ENCODE assay signal across 1 cellular context in the genomic region with DNA sequence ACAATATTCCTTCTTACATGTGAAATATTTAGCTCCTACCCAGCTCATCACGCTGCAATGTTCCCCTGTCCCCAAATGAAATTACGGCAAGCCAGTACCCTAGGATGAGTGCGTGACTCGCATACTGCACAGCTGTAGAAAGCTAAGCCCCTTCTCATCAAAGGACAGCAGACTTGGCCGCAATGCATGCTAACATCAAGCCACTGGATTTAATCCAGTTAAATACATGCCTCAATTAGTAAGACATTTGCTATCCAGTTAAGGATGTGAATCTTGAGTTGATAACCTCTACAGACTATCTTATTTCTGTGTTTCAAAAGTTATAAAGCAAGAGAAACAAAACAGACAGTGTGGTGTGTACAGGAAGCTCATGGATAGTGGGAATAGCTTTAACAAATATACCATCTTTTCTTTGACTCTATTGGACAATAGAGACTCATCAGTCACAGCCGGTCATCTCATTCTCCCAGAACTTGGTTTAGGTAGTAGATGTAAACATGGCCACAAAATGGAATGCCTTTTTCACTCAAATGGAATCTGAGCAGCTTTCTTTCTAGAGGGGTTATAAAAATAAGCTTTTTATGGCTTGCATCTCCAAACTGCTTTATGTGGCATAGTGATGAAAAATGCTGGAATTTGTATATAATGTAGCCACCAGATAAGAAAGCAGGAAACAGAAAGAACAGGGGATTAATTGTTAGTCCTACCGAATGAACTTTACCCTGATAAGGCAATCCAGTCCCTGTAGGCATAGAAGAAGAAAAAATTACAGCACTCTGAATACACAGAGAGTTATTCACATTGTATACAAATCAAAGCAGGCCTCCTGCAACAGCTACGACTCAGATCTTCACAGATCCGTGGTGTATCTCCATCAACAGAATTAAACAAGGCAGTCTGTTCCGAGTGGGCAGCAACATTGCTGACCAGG.
TF ChIP-seq lines count a peak whose summit lies in the region.

No MANE protein-coding gene starts in this region.

TF ChIP-seq in GM23338, 12 proteins besides CTCF, POLR2A, EP300 and RAD21 (continued from another document):
- TF ChIP-seq, protein P1, sequence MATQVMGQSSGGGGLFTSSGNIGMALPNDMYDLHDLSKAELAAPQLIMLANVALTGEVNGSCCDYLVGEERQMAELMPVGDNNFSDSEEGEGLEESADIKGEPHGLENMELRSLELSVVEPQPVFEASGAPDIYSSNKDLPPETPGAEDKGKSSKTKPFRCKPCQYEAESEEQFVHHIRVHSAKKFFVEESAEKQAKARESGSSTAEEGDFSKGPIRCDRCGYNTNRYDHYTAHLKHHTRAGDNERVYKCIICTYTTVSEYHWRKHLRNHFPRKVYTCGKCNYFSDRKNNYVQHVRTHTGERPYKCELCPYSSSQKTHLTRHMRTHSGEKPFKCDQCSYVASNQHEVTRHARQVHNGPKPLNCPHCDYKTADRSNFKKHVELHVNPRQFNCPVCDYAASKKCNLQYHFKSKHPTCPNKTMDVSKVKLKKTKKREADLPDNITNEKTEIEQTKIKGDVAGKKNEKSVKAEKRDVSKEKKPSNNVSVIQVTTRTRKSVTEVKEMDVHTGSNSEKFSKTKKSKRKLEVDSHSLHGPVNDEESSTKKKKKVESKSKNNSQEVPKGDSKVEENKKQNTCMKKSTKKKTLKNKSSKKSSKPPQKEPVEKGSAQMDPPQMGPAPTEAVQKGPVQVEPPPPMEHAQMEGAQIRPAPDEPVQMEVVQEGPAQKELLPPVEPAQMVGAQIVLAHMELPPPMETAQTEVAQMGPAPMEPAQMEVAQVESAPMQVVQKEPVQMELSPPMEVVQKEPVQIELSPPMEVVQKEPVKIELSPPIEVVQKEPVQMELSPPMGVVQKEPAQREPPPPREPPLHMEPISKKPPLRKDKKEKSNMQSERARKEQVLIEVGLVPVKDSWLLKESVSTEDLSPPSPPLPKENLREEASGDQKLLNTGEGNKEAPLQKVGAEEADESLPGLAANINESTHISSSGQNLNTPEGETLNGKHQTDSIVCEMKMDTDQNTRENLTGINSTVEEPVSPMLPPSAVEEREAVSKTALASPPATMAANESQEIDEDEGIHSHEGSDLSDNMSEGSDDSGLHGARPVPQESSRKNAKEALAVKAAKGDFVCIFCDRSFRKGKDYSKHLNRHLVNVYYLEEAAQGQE (IDR thresholded peaks at IDR 0.05; ENCODE audit: unreplicated experiment) = no peak
- TF ChIP-seq POLR2AphosphoS5 (IDR thresholded peaks at IDR 0.05; ENCODE audit: low read depth) (no peak), JUNB (IDR thresholded peaks at IDR 0.05; ENCODE audit: unreplicated experiment) (no peak)
- TF ChIP-seq, protein P2, sequence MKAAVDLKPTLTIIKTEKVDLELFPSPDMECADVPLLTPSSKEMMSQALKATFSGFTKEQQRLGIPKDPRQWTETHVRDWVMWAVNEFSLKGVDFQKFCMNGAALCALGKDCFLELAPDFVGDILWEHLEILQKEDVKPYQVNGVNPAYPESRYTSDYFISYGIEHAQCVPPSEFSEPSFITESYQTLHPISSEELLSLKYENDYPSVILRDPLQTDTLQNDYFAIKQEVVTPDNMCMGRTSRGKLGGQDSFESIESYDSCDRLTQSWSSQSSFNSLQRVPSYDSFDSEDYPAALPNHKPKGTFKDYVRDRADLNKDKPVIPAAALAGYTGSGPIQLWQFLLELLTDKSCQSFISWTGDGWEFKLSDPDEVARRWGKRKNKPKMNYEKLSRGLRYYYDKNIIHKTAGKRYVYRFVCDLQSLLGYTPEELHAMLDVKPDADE (IDR thresholded peaks at IDR 0.05) = no peak
TF ChIP-seq in GM23338: peak in this region for 0.
